33 cellular contexts compared by ENCODE assay signal in genomic region chr10:27276581-27276980, GRCh38.
"Had no signal": no experiment of that assay in that cellular context is flagged by ENCODE, and none has a peak within 500 bp of the region (broad histone marks: within the 10 kb centered on the region; RNA-seq: fewer than 3 reads in every experiment).

No MANE protein-coding gene starts in this region.

- H3K36me3 ChIP-seq: adrenal gland, ascending aorta, brain microvascular endothelial cell, breast epithelium, cardiac muscle cell had no signal

- FAIRE-seq: astrocyte, bronchial epithelial cell had no signal

- DNase-seq: activated effector memory CD4-positive, alpha-beta T cell treated with anti-CD3 and anti-CD28 coated beads, Interleukin-2, amount 50 U/mL, for 16 hours; activated effector memory CD4-positive, alpha-beta T cell treated with Interleukin-2 at 50 U/mL for 16 hours; activated gamma-delta T cell; activated gamma-delta T cell treated with Interleukin-2 at 50 U/mL for 16 hours; activated naive CD4-positive, alpha-beta T cell; activated naive CD4-positive, alpha-beta T cell treated with anti-CD3 and anti-CD28 coated beads for 36 hours; activated naive CD4-positive, alpha-beta T cell treated with anti-CD3 and anti-CD28 coated beads, Interleukin-2, amount 10 ng/mL, durations not matched to agents 7 days and 5 days; activated naive CD4-positive, alpha-beta T cell treated with anti-CD3 and anti-CD28 coated beads, Interleukin-2, amount 50 U/mL, for 16 hours; activated naive CD4-positive, alpha-beta T cell treated with Interleukin-2 at 50 U/mL for 16 hours; activated naive CD8-positive, alpha-beta T cell treated with anti-CD3 and anti-CD28 coated beads for 36 hours; activated naive CD8-positive, alpha-beta T cell treated with anti-CD3 and anti-CD28 coated beads, Interleukin-2, amount 10 ng/mL, durations not matched to agents 7 days and 5 days; activated naive CD8-positive, alpha-beta T cell treated with anti-CD3 and anti-CD28 coated beads, Interleukin-2, amount 50 U/mL, for 24 hours; activated T-cell treated with anti-CD3 and anti-CD28 coated beads, Interleukin-2, amount 50 U/mL, for 24 hours; activated T-cell treated with anti-CD3 and anti-CD28 coated beads, Interleukin-2, amount 50 U/mL, for 4 hours; activated T-cell treated with anti-CD3 and anti-CD28 coated beads, Interleukin-2, amount 50 U/mL, for 48 hours; activated T-cell treated with anti-CD3 and anti-CD28 coated beads, Interleukin-2, amount 50 U/mL, for 72 hours; adrenal gland; amniotic stem cell; amygdala; anterior cingulate cortex; aorta; body of pancreas; brain microvascular endothelial cell; caudate nucleus; central memory CD4-positive, alpha-beta T cell; cerebellar nuclear complex had no signal

- H3K4me1 ChIP-seq: adrenal gland, ascending aorta, body of pancreas, breast epithelium had no signal

- H3K9me3 ChIP-seq: adrenal gland, ascending aorta, body of pancreas had no signal

- H3K27me3 ChIP-seq: adrenal gland, ascending aorta, body of pancreas, brain microvascular endothelial cell, breast epithelium had no signal

- H3K4me3 ChIP-seq: adrenal gland, ascending aorta, body of pancreas, breast epithelium, cardiac muscle cell had no signal

- H3K27ac ChIP-seq: adrenal gland, ascending aorta, body of pancreas, brain microvascular endothelial cell, breast epithelium, cardiac muscle cell had no signal

- ATAC-seq: activated naive CD4-positive, alpha-beta T cell treated with anti-CD3 and anti-CD28 coated beads, Interleukin-2, amount 50 U/mL, for 72 hours; activated naive CD8-positive, alpha-beta T cell treated with anti-CD3 and anti-CD28 coated beads, Interleukin-2, amount 50 U/mL, for 24 hours; activated T-cell treated with anti-CD3 and anti-CD28 coated beads, Interleukin-2, amount 50 U/mL, for 4 hours; activated T-cell treated with anti-CD3 and anti-CD28 coated beads, Interleukin-2, amount 50 U/mL, for 72 hours; activated T-helper 17 cell treated with anti-CD3 and anti-CD28 coated beads, Interleukin-2, amount 50 U/mL, for 72 hours; body of pancreas had no signal
